Comparison of ENCODE assay signal across 26 cellular contexts in the genomic region with DNA sequence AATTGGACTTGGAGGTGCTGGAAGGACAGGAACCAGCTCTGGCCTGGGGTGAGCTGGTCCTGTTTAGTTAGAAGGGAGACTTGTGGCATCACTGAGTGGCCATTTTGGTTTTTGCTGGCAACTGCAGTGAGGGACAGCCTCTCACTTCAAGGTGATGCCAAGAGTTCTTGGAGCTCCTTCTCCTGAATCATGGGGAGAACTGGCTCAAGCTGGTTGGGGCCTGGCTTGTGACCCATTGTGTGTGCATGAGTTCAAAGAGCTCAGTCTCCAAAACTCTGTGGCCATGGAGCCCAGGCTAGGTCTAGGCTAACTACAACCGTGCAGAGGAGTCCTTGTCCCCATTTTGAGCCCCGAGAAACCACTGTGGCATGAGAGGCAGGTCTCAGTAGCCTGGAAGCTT.
"Had no signal": no experiment of that assay in that cellular context is flagged by ENCODE, and none has a peak within 500 bp of the region (broad histone marks: within the 10 kb centered on the region; RNA-seq: fewer than 3 reads in every experiment).

No MANE protein-coding gene starts in this region.

- H3K27me3 Mint-ChIP-seq: activated naive CD8-positive, alpha-beta T cell; central memory CD8-positive, alpha-beta T cell; effector memory CD8-positive, alpha-beta T cell; T-cell; type B pancreatic cell had no signal

- H3K4me3 Mint-ChIP-seq: activated naive CD8-positive, alpha-beta T cell; central memory CD8-positive, alpha-beta T cell; effector memory CD8-positive, alpha-beta T cell; nephron; T-cell; type B pancreatic cell had no signal

- H3K27me3 ChIP-seq: adrenal gland, ascending aorta, gastroesophageal sphincter, vagina had no signal

- H3K27ac Mint-ChIP-seq: activated naive CD8-positive, alpha-beta T cell; effector memory CD8-positive, alpha-beta T cell; nephron; T-cell; type B pancreatic cell had no signal

- DNase-seq: activated CD4-positive, alpha-beta T cell treated with anti-CD3 and anti-CD28 coated beads for 4 hours; activated CD4-positive, CD25-positive, alpha-beta regulatory T cell; activated gamma-delta T cell treated with Interleukin-2 at 50 U/mL for 16 hours; activated T-cell treated with anti-CD3 and anti-CD28 coated beads for 4 hours; adrenal gland; effector memory CD8-positive, alpha-beta T cell; hypothalamus; islet precursor cell; left colon; mesenchymal stem cell; nucleus accumbens; posterior cingulate gyrus; small intestine; stimulated activated naive CD4-positive, alpha-beta T cell; T-cell; T1000 had no signal

- H3K4me1 Mint-ChIP-seq: nephron had no signal

- ATAC-seq: effector memory CD8-positive, alpha-beta T cell; esophagus mucosa; gastroesophageal sphincter; left colon; sciatic nerve; T-cell had no signal

- H3K4me1 ChIP-seq: adrenal gland, gastroesophageal sphincter, vagina had no signal

- H3K4me3 ChIP-seq: adrenal gland, ascending aorta, gastroesophageal sphincter, thoracic aorta, vagina had no signal

- H3K36me3 ChIP-seq: adrenal gland, ascending aorta, gastroesophageal sphincter, thoracic aorta, vagina had no signal

- H3K36me3 Mint-ChIP-seq: activated naive CD8-positive, alpha-beta T cell; T-cell; type B pancreatic cell had no signal

- H3K9me3 ChIP-seq: adrenal gland, ascending aorta, gastroesophageal sphincter, thoracic aorta, vagina had no signal

- H3K27ac ChIP-seq: adrenal gland, ascending aorta, gastroesophageal sphincter, thoracic aorta, vagina had no signal

- H3K9me3 Mint-ChIP-seq: central memory CD8-positive, alpha-beta T cell; effector memory CD8-positive, alpha-beta T cell; nephron; T-cell; type B pancreatic cell had no signal
